ENCODE assay signal across 9 cellular contexts in genomic region chr20:36808317-36809257, GRCh38. TPM values are rescaled to one million over a fixed set of nuclear protein-coding genes. Genes with fewer than 3 reads are reported as not detected.
A peak's percentile ranks its signal among the peaks of the same experiment; 100 is the strongest.
DNase-seq lines count a peak whose midpoint lies in the region; ATAC-seq lines count a peak whose summit lies in the region.
"Had no signal": no experiment of that assay in that cellular context is flagged by ENCODE, and none has a peak within 500 bp of the region (broad histone marks: within the 10 kb centered on the region; RNA-seq: fewer than 3 reads in every experiment).

No MANE protein-coding gene starts in this region.

- peaks cover 74% of the 10 kb centered on the region for H3K36me3 ChIP-seq in SJCRH30
- H3K36me3 ChIP-seq: ovary had no signal

- no peak overlapping the region for H3K4me3 ChIP-seq in SJCRH30
- H3K4me3 ChIP-seq: ovary had no signal

- intact Hi-C loops in sciatic nerve (cut with DNase I), result no loop called here

- H3K9me3 ChIP-seq in SJCRH30 (replicated peaks), result no peaks in the 10 kb centered on the region
- H3K9me3 ChIP-seq: ovary had no signal

- no peaks in the 10 kb centered on the region for H3K27me3 ChIP-seq in SJCRH30
- H3K27me3 ChIP-seq: ovary had no signal

- H3K27ac ChIP-seq in SJCRH30, result no peak overlapping the region
- H3K27ac ChIP-seq: ovary had no signal

- ATAC-seq in sciatic nerve, result peak; percentile 34
- ATAC-seq in GM18502 (IDR thresholded peaks at IDR 0.05; ENCODE audit: poor library complexity, unreplicated experiment), result no peak
- ATAC-seq in HG02840 (IDR thresholded peaks at IDR 0.05; ENCODE audit: low FRiP score, unreplicated experiment), result no peak

- peak; percentile 83 for DNase-seq in 8988T
- peak; percentile 65 for DNase-seq in GM19238 (ENCODE audit: insufficient read length, low spot score)
- DNase-seq in SJCRH30, result peak; percentile 76 to 82
- peak; percentile 50 for DNase-seq in activated effector memory CD4-positive, alpha-beta T cell treated with Interleukin-2 at 50 U/mL for 16 hours
- peak; percentile 84 for DNase-seq in glomerular visceral epithelial cell (ENCODE audit: extremely low spot score)
- DNase-seq in sciatic nerve (ENCODE audit: low spot score), result peak; percentile 80

- H3K4me1 ChIP-seq in SJCRH30, result no peaks in the 10 kb centered on the region

RNA-seq across cellular contexts. Expression of gene DSN1, which starts 35.0 kb away (rescaled TPM):
- 66.6 and 75.3 TPM in 2 replicates for total RNA-seq in SJCRH30 (2014; rRNA removed; shearing (Covaris generic))
- total RNA-seq in sciatic nerve, result 7.2 TPM
